ENCODE assay signal across 3 cellular contexts in genomic region chr2:184057910-184058309, GRCh38.
A peak's percentile ranks its signal among the peaks of the same experiment; 100 is the strongest.
TF ChIP-seq lines count a peak whose summit lies in the region.

No MANE protein-coding gene starts in this region.

TF ChIP-seq in A549, 52 proteins besides CTCF, POLR2A, EP300 and RAD21:
- TF ChIP-seq USF2 (IDR thresholded peaks at IDR 0.05): no peak
- TF ChIP-seq CBX2 (IDR thresholded peaks at IDR 0.05; ENCODE audit: borderline replicate concordance, low read depth): no peak
- TF ChIP-seq MAFK (IDR thresholded peaks at IDR 0.05; ENCODE audit: partially characterized antibody): peak; percentile 74
- no peak for TF ChIP-seq FOXS1 (CRISPR knock-in tag; IDR thresholded peaks at IDR 0.05)
- TF ChIP-seq EHF (CRISPR knock-in tag; IDR thresholded peaks at IDR 0.05): no peak
TF ChIP-seq in A549: peak in this region for 1.

TF ChIP-seq in IMR-90, 13 proteins besides CTCF, POLR2A, EP300 and RAD21:
- TF ChIP-seq CHD1 (IDR thresholded peaks at IDR 0.05; ENCODE audit: low read depth, low read length): no peak
- TF ChIP-seq SMC3 (IDR thresholded peaks at IDR 0.05; ENCODE audit: low read depth, low read length): no peak
- peak; percentile 86 for TF ChIP-seq MAFK (IDR thresholded peaks at IDR 0.05; ENCODE audit: low read depth, low read length)
- no peak for TF ChIP-seq NFE2L2 (IDR thresholded peaks at IDR 0.05; ENCODE audit: low read depth, low read length)
- no peak for TF ChIP-seq MAZ (IDR thresholded peaks at IDR 0.05; ENCODE audit: borderline replicate concordance, low read depth, low read length)

TF ChIP-seq in H1, 55 proteins besides CTCF, POLR2A, EP300 and RAD21:
- TF ChIP-seq MAFK (IDR thresholded peaks at IDR 0.05; ENCODE audit: low read depth, low read length): peak; percentile 59; the same call in 1 of the 2 replicates
- TF ChIP-seq TCF12 (IDR thresholded peaks at IDR 0.05; ENCODE audit: low read depth, low read length): no peak
- TF ChIP-seq POLR2AphosphoS5 (IDR thresholded peaks at IDR 0.05; ENCODE audit: low read depth, low read length): no peak
- no peak for TF ChIP-seq POU5F1 (IDR thresholded peaks at IDR 0.05; ENCODE audit: low read depth, low read length)
- no peak for TF ChIP-seq ASH2L (IDR thresholded peaks at IDR 0.05; ENCODE audit: low read length)
